Comparison of ENCODE assay signal across 10 cellular contexts in the genomic region with DNA sequence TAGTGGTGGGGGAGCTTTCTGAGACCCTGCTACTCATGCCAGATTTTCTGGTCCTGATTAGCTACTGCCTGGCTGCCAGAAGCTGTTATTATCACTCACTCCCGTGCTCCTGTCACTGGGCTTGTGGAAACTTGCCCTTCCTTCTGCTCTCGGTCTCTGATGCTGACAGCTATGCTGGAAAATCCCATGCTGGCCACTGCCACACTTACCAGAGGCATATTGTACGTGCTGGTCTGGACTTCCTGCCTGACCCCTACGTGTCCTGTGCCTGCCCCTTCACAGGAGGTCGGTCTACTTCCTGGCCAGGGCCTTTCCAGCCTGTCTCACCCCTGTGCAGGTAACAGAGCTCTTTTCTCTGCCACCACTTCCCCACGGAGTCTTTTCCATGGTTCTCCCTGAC.
A peak's percentile ranks its signal among the peaks of the same experiment; 100 is the strongest.
DNase-seq lines count a peak whose midpoint lies in the region; ATAC-seq, FAIRE-seq and TF ChIP-seq lines count a peak whose summit lies in the region.
"Had no signal": no experiment of that assay in that cellular context is flagged by ENCODE, and none has a peak within 500 bp of the region (broad histone marks: within the 10 kb centered on the region; RNA-seq: fewer than 3 reads in every experiment).

No MANE protein-coding gene starts in this region.

- no peak for FAIRE-seq in pancreas (lab: Jason Lieb, UNC)

- no peak overlapping the region for H3K27ac Mint-ChIP-seq in activated T-helper 1 cell treated with anti-CD3 and anti-CD28 coated beads, Interleukin-12 subunit alpha, Interleukin-12 subunit beta, Interleukin-2, Interleukin-4 antibody, amounts not matched to agents 30 ng/mL and 10 ng/mL and 1 ng/mL, durations not matched to agents 14 hours and 24 hours and 36 hours
- no peak overlapping the region for H3K27ac Mint-ChIP-seq in activated T-helper 2 cell treated with anti-CD3 and anti-CD28 coated beads, Interferon-gamma antibody, Interleukin-2, Interleukin-4, amounts not matched to agents 10 μg/mL and 5 μg/mL and 100 μg/mL, durations not matched to agents 14 hours and 24 hours and 36 hours

- DNase-seq in DMS79 treated with DMSO at 0.1 percent for 48 hours (lab: John Stamatoyannopoulos, UW), result peak; percentile 59
- peak; percentile 84 for DNase-seq in NCI-H1694 (lab: John Stamatoyannopoulos, UW)
- DNase-seq in pancreas, result peak in 2 of 6 donors; percentile 61 to 64
- DNase-seq in activated CD8-positive, alpha-beta memory T cell treated with anti-CD3 and anti-CD28 coated beads for 24 hours, result no peak
- DNase-seq in activated T-helper 1 cell treated with anti-CD3 and anti-CD28 coated beads, Interleukin-12 subunit alpha, Interleukin-12 subunit beta, Interleukin-2, Interleukin-4 antibody, amounts not matched to agents 30 ng/mL and 10 ng/mL and 1 ng/mL, durations not matched to agents 14 hours and 24 hours and 36 hours (ENCODE audit: low spot score), result no peak
- DNase-seq in ecto neural progenitor cell (ENCODE audit: low spot score), result no peak
- DNase-seq in activated T-helper 2 cell treated with anti-CD3 and anti-CD28 coated beads, Interferon-gamma antibody, Interleukin-2, Interleukin-4, amounts not matched to agents 10 μg/mL and 5 μg/mL and 100 μg/mL, durations not matched to agents 14 hours and 24 hours and 36 hours (ENCODE audit: low spot score), result no peak
- DNase-seq: amniotic stem cell; stimulated activated CD4-positive, alpha-beta T cell treated with anti-CD3 and anti-CD28 coated beads, Interleukin-1b, Interleukin-23, amount 100 ng/mL, for 48 hours had no signal

- peak overlapping the region; percentile 77 to 79 for H3K27ac ChIP-seq in esophagus (ENCODE audit: low read depth in 2 of 2, low read length in 1 of 2)
- peak overlapping the region; percentile 14 to 86 (median 72) for H3K27ac ChIP-seq in pancreas

- intact Hi-C loops in pancreas (cut with DNase I), result no loop called here
- intact Hi-C loops in activated T-helper 1 cell treated with anti-CD3 and anti-CD28 coated beads, Interleukin-12 subunit alpha, Interleukin-12 subunit beta, Interleukin-2, Interleukin-4 antibody, amounts not matched to agents 30 ng/mL and 10 ng/mL and 1 ng/mL, durations not matched to agents 14 hours and 24 hours and 36 hours (cut with micrococcal nuclease), result loop anchor here (2.0 kb wide), 1 partner anchor 41 kb away; no protein-coding TSS in a partner anchor
- intact Hi-C loops in activated T-helper 2 cell treated with anti-CD3 and anti-CD28 coated beads, Interferon-gamma antibody, Interleukin-2, Interleukin-4, amounts not matched to agents 10 μg/mL and 5 μg/mL and 100 μg/mL, durations not matched to agents 14 hours and 24 hours and 36 hours (cut with micrococcal nuclease), result loop anchor here (2.0 to 5.0 kb wide), 3 partner anchors 13 to 506 kb away; no protein-coding TSS in a partner anchor

- H3K4me1 ChIP-seq in esophagus (ENCODE audit: control insufficient read depth in 2 of 2, insufficient read depth in 2 of 2, low read length in 1 of 2), result peaks cover 2 to 13% of the 10 kb centered on the region in 2 donors
- H3K4me1 ChIP-seq in pancreas, result peaks cover 12 to 44% (median 41%) of the 10 kb centered on the region in 3 donors

- TF ChIP-seq CTCF in pancreas (IDR thresholded peaks at IDR 0.05), result no peak

- H3K9me3 Mint-ChIP-seq in activated T-helper 1 cell treated with anti-CD3 and anti-CD28 coated beads, Interleukin-12 subunit alpha, Interleukin-12 subunit beta, Interleukin-2, Interleukin-4 antibody, amounts not matched to agents 30 ng/mL and 10 ng/mL and 1 ng/mL, durations not matched to agents 14 hours and 24 hours and 36 hours, result peaks cover 7% of the 10 kb centered on the region
- H3K9me3 Mint-ChIP-seq in activated T-helper 2 cell treated with anti-CD3 and anti-CD28 coated beads, Interferon-gamma antibody, Interleukin-2, Interleukin-4, amounts not matched to agents 10 μg/mL and 5 μg/mL and 100 μg/mL, durations not matched to agents 14 hours and 24 hours and 36 hours, result peaks cover 8% of the 10 kb centered on the region

- H3K4me3 ChIP-seq in esophagus (ENCODE audit: low read depth in 1 of 2, low read length in 2 of 2), result no peak overlapping the region
- H3K4me3 ChIP-seq in pancreas, result no peak overlapping the region

- peaks cover 7% of the 10 kb centered on the region for H3K36me3 Mint-ChIP-seq in activated T-helper 1 cell treated with anti-CD3 and anti-CD28 coated beads, Interleukin-12 subunit alpha, Interleukin-12 subunit beta, Interleukin-2, Interleukin-4 antibody, amounts not matched to agents 30 ng/mL and 10 ng/mL and 1 ng/mL, durations not matched to agents 14 hours and 24 hours and 36 hours (ENCODE audit: low read depth)
- peaks cover 11% of the 10 kb centered on the region for H3K36me3 Mint-ChIP-seq in activated T-helper 2 cell treated with anti-CD3 and anti-CD28 coated beads, Interferon-gamma antibody, Interleukin-2, Interleukin-4, amounts not matched to agents 10 μg/mL and 5 μg/mL and 100 μg/mL, durations not matched to agents 14 hours and 24 hours and 36 hours (ENCODE audit: low read depth)

- no peak overlapping the region for H3K4me3 Mint-ChIP-seq in activated T-helper 1 cell treated with anti-CD3 and anti-CD28 coated beads, Interleukin-12 subunit alpha, Interleukin-12 subunit beta, Interleukin-2, Interleukin-4 antibody, amounts not matched to agents 30 ng/mL and 10 ng/mL and 1 ng/mL, durations not matched to agents 14 hours and 24 hours and 36 hours
- no peak overlapping the region for H3K4me3 Mint-ChIP-seq in activated T-helper 2 cell treated with anti-CD3 and anti-CD28 coated beads, Interferon-gamma antibody, Interleukin-2, Interleukin-4, amounts not matched to agents 10 μg/mL and 5 μg/mL and 100 μg/mL, durations not matched to agents 14 hours and 24 hours and 36 hours (ENCODE audit: low read depth)

- no peaks in the 10 kb centered on the region for H3K27me3 Mint-ChIP-seq in activated T-helper 1 cell treated with anti-CD3 and anti-CD28 coated beads, Interleukin-12 subunit alpha, Interleukin-12 subunit beta, Interleukin-2, Interleukin-4 antibody, amounts not matched to agents 30 ng/mL and 10 ng/mL and 1 ng/mL, durations not matched to agents 14 hours and 24 hours and 36 hours (ENCODE audit: insufficient read depth)
- H3K27me3 Mint-ChIP-seq in activated T-helper 2 cell treated with anti-CD3 and anti-CD28 coated beads, Interferon-gamma antibody, Interleukin-2, Interleukin-4, amounts not matched to agents 10 μg/mL and 5 μg/mL and 100 μg/mL, durations not matched to agents 14 hours and 24 hours and 36 hours (ENCODE audit: low read depth), result no peaks in the 10 kb centered on the region

- peaks cover 35% of the 10 kb centered on the region for H3K4me1 Mint-ChIP-seq in activated T-helper 1 cell treated with anti-CD3 and anti-CD28 coated beads, Interleukin-12 subunit alpha, Interleukin-12 subunit beta, Interleukin-2, Interleukin-4 antibody, amounts not matched to agents 30 ng/mL and 10 ng/mL and 1 ng/mL, durations not matched to agents 14 hours and 24 hours and 36 hours (ENCODE audit: low read depth)
- peaks cover 41% of the 10 kb centered on the region for H3K4me1 Mint-ChIP-seq in activated T-helper 2 cell treated with anti-CD3 and anti-CD28 coated beads, Interferon-gamma antibody, Interleukin-2, Interleukin-4, amounts not matched to agents 10 μg/mL and 5 μg/mL and 100 μg/mL, durations not matched to agents 14 hours and 24 hours and 36 hours (ENCODE audit: low read depth)

- H3K36me3 ChIP-seq in esophagus (ENCODE audit: control insufficient read depth in 2 of 2, insufficient read depth in 2 of 2, low read length in 1 of 2), result no peaks in the 10 kb centered on the region
- no peaks in the 10 kb centered on the region for H3K36me3 ChIP-seq in pancreas

- no peaks in the 10 kb centered on the region for H3K9me3 ChIP-seq in esophagus (ENCODE audit: control insufficient read depth in 2 of 2, insufficient read depth in 1 of 2, low read depth in 1 of 2, low read length in 1 of 2)
- H3K9me3 ChIP-seq in pancreas, result no peaks in the 10 kb centered on the region

- ATAC-seq in pancreas, result peak; percentile 56 to 87 (median 78)

- H3K27me3 ChIP-seq in esophagus (ENCODE audit: control insufficient read depth in 1 of 2, insufficient read depth in 2 of 2, low read length in 2 of 2) (no peaks in the 10 kb centered on the region), pancreas (no peaks in the 10 kb centered on the region)

- 22 to 41% methylated on average over 6 of the region's 6 CpGs for WGBS in esophagus, 2 donors
- WGBS in pancreas, 2 donors, result 13 to 16% methylated on average over 6 of the region's 6 CpGs

Comparison
In these comparisons a context has a peak if more than half of its experiments do, and no peak if none do; other contexts are left out.
1. DNase-seq: peak in DMS79 treated with DMSO at 0.1 percent for 48 hours (single experiment) and NCI-H1694 (single experiment); none in activated CD8-positive, alpha-beta memory T cell treated with anti-CD3 and anti-CD28 coated beads for 24 hours (single experiment), activated T-helper 1 cell treated with anti-CD3 and anti-CD28 coated beads, Interleukin-12 subunit alpha, Interleukin-12 subunit beta, Interleukin-2, Interleukin-4 antibody, amounts not matched to agents 30 ng/mL and 10 ng/mL and 1 ng/mL, durations not matched to agents 14 hours and 24 hours and 36 hours (single experiment), ecto neural progenitor cell (single experiment) and activated T-helper 2 cell treated with anti-CD3 and anti-CD28 coated beads, Interferon-gamma antibody, Interleukin-2, Interleukin-4, amounts not matched to agents 10 μg/mL and 5 μg/mL and 100 μg/mL, durations not matched to agents 14 hours and 24 hours and 36 hours (single experiment).
2. intact Hi-C loops: an anchor here in activated T-helper 1 cell treated with anti-CD3 and anti-CD28 coated beads, Interleukin-12 subunit alpha, Interleukin-12 subunit beta, Interleukin-2, Interleukin-4 antibody, amounts not matched to agents 30 ng/mL and 10 ng/mL and 1 ng/mL, durations not matched to agents 14 hours and 24 hours and 36 hours (2.0 kb wide) and activated T-helper 2 cell treated with anti-CD3 and anti-CD28 coated beads, Interferon-gamma antibody, Interleukin-2, Interleukin-4, amounts not matched to agents 10 μg/mL and 5 μg/mL and 100 μg/mL, durations not matched to agents 14 hours and 24 hours and 36 hours (2.0 to 5.0 kb wide); none called in pancreas.